ENCODE assay signal across 1 cellular context in genomic region chr13:81106348-81106747, GRCh38.
TF ChIP-seq lines count a peak whose summit lies in the region.

No MANE protein-coding gene starts in this region.

TF ChIP-seq in HepG2, 621 proteins besides CTCF, POLR2A, EP300 and RAD21 (continued from another document and continues in another):
- TF ChIP-seq ARID4A (CRISPR knock-in tag; IDR thresholded peaks at IDR 0.05; ENCODE audit: borderline replicate concordance) (no peak), IRF2 (CRISPR knock-in tag; IDR thresholded peaks at IDR 0.05) (no peak), REST (IDR thresholded peaks at IDR 0.05; ENCODE audit: borderline replicate concordance in 1 of 2, low read depth in 1 of 2, low read length in 2 of 2) (peak in 1 of 2 experiments; percentile 14; a peak in 1 of 4 replicates), DNMT1 (CRISPR knock-in tag; IDR thresholded peaks at IDR 0.05) (no peak), HMG20A (CRISPR knock-in tag; IDR thresholded peaks at IDR 0.05; ENCODE audit: borderline replicate concordance) (0 out of 2 replicates have a peak, but pooled peaks have one; percentile 22), FUBP1 (CRISPR knock-in tag; IDR thresholded peaks at IDR 0.05; ENCODE audit: borderline replicate concordance) (no peak), SNAI1 (CRISPR knock-in tag; IDR thresholded peaks at IDR 0.05; ENCODE audit: borderline replicate concordance) (no peak), BHLHE40 (IDR thresholded peaks at IDR 0.05; ENCODE audit: low read length) (no peak), GFI1 (CRISPR knock-in tag; IDR thresholded peaks at IDR 0.05; ENCODE audit: borderline replicate concordance) (peak; percentile 72), ZNF414 (CRISPR knock-in tag; IDR thresholded peaks at IDR 0.05) (no peak), NKX3-1 (CRISPR knock-in tag; IDR thresholded peaks at IDR 0.05) (no peak), ZZZ3 (CRISPR knock-in tag; IDR thresholded peaks at IDR 0.05; ENCODE audit: borderline replicate concordance) (no peak), ZNF777 (CRISPR knock-in tag; IDR thresholded peaks at IDR 0.05) (no peak), ZNF562 (CRISPR knock-in tag; IDR thresholded peaks at IDR 0.05; ENCODE audit: borderline replicate concordance) (no peak), CREB1 (IDR thresholded peaks at IDR 0.05) (no peak), CREB1 (CRISPR knock-in tag; IDR thresholded peaks at IDR 0.05) (0 out of 2 replicates have a peak, but pooled peaks have one; percentile 28), ZNF512 (CRISPR knock-in tag; IDR thresholded peaks at IDR 0.05) (no peak), DMAP1 (CRISPR knock-in tag; IDR thresholded peaks at IDR 0.05) (no peak), ZNF687 (CRISPR knock-in tag; IDR thresholded peaks at IDR 0.05) (no peak), CC2D1A (CRISPR knock-in tag; IDR thresholded peaks at IDR 0.05) (no peak), ZMAT5 (CRISPR knock-in tag; IDR thresholded peaks at IDR 0.05; ENCODE audit: borderline replicate concordance, low read depth) (no peak), ZBTB7B (CRISPR knock-in tag; IDR thresholded peaks at IDR 0.05) (peak; percentile 81; the same call in 1 of the 2 replicates), PRDM4 (CRISPR knock-in tag; IDR thresholded peaks at IDR 0.05; ENCODE audit: borderline replicate concordance) (no peak), ZFY (CRISPR knock-in tag; IDR thresholded peaks at IDR 0.05) (0 out of 2 replicates have a peak, but pooled peaks have one; percentile 30), JUN (CRISPR knock-in tag; IDR thresholded peaks at IDR 0.05) (no peak), HNF4G (IDR thresholded peaks at IDR 0.05; ENCODE audit: borderline replicate concordance, low read depth, low read length) (peak; percentile 92), HNF4G (CRISPR knock-in tag; IDR thresholded peaks at IDR 0.05; ENCODE audit: borderline replicate concordance, low read depth) (no peak), BATF2 (CRISPR knock-in tag; IDR thresholded peaks at IDR 0.05) (no peak), ZSCAN25 (CRISPR knock-in tag; IDR thresholded peaks at IDR 0.05) (no peak), ZBTB26 (CRISPR knock-in tag; IDR thresholded peaks at IDR 0.05; ENCODE audit: borderline replicate concordance) (no peak), ZNF431 (CRISPR knock-in tag; IDR thresholded peaks at IDR 0.05; ENCODE audit: borderline replicate concordance, low read depth) (no peak)
